In genomic region chr6:107801195-107801594, GRCh38 we compare ENCODE assay signal across 15 cellular contexts. TPM values are rescaled to one million over a fixed set of nuclear protein-coding genes. Genes with fewer than 3 reads are reported as not detected.
"Had no signal": no experiment of that assay in that cellular context is flagged by ENCODE, and none has a peak within 500 bp of the region (broad histone marks: within the 10 kb centered on the region; RNA-seq: fewer than 3 reads in every experiment).

No MANE protein-coding gene starts in this region.

- H3K36me3 Mint-ChIP-seq: mesothelial cell of epicardium had no signal

- H3K4me1 Mint-ChIP-seq: mesothelial cell of epicardium had no signal

- H3K9me3 ChIP-seq: colonic mucosa, thyroid gland, uterus had no signal

- H3K4me3 Mint-ChIP-seq: activated naive CD8-positive, alpha-beta T cell treated with anti-CD3 and anti-CD28 coated beads, Interleukin-2, amount 50 U/mL, for 24 hours; mesothelial cell of epicardium had no signal

- H3K27ac ChIP-seq: colonic mucosa, epithelial cell of prostate, thyroid gland, uterus had no signal

- H3K36me3 ChIP-seq: colonic mucosa, thyroid gland, uterus had no signal

- H3K9me3 Mint-ChIP-seq: activated naive CD8-positive, alpha-beta T cell treated with anti-CD3 and anti-CD28 coated beads, Interleukin-2, amount 50 U/mL, for 24 hours had no signal

- H3K27ac Mint-ChIP-seq: activated naive CD8-positive, alpha-beta T cell treated with anti-CD3 and anti-CD28 coated beads, Interleukin-2, amount 50 U/mL, for 24 hours; mesothelial cell of epicardium had no signal

- H3K4me1 ChIP-seq: colonic mucosa, thyroid gland, uterus had no signal

- H3K27me3 Mint-ChIP-seq: activated naive CD8-positive, alpha-beta T cell treated with anti-CD3 and anti-CD28 coated beads, Interleukin-2, amount 50 U/mL, for 24 hours had no signal

- H3K27me3 ChIP-seq: colonic mucosa, thyroid gland, uterus had no signal

- DNase-seq: activated naive CD8-positive, alpha-beta T cell treated with anti-CD3 and anti-CD28 coated beads, Interleukin-2, amount 50 U/mL, for 24 hours; colonic mucosa; effector CD4-positive, alpha-beta T cell; hippocampal formation; retina; SW 1271; T1000; thyroid gland; uterus had no signal

- H3K4me3 ChIP-seq: colonic mucosa, thyroid gland, uterus had no signal

RNA-seq across cellular contexts. Expression of gene SCML4, which starts 22.9 kb away (rescaled TPM):
- total RNA-seq: astrocyte, cardiac septum, mesothelial cell of epicardium, myocyte, skeletal muscle tissue had no signal
